ENCODE assay signal across 29 cellular contexts in the genomic region with DNA sequence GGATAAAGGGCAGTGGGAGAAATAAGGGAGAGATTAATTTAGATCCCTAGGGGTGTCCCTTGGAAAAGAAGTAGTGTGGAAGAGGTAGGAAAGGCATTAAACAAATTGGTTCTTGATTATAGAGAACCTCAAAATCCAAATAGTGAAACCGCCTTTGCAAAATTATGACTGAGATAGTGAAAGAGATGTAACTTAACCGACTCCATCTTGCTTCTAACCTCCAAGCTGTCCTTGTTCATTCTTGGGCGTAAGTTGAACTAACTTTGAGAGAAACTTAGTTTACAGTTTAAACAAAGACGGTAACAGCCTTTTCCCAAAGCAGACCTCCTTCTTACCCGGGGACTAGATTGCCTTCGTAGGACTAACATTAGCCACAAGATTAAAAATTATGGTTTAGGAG.
"Had no signal": no experiment of that assay in that cellular context is flagged by ENCODE, and none has a peak within 500 bp of the region (broad histone marks: within the 10 kb centered on the region; RNA-seq: fewer than 3 reads in every experiment).

No MANE protein-coding gene starts in this region.

- FAIRE-seq: small intestine had no signal

- H3K27me3 ChIP-seq: ovary, right lobe of liver, sigmoid colon, thyroid gland, uterus had no signal

- DNase-seq: naive thymus-derived CD8-positive, alpha-beta T cell; nephron progenitor cell; occipital lobe; ovary; posterior cingulate gyrus; psoas muscle; right cardiac atrium; right lobe of liver; sigmoid colon; small intestine; stimulated activated CD4-positive, alpha-beta T cell treated with anti-CD3 and anti-CD28 coated beads, Interleukin-15, amount 100 ng/mL, for 24 hours; stimulated activated CD4-positive, alpha-beta T cell treated with anti-CD3 and anti-CD28 coated beads, Interleukin-2, amount 100 ng/mL, for 24 hours; stimulated activated CD4-positive, alpha-beta T cell treated with anti-CD3 and anti-CD28 coated beads, Interleukin-2, amount 100 ng/mL, for 48 hours; stimulated activated CD4-positive, alpha-beta T cell treated with anti-CD3 and anti-CD28 coated beads, Interleukin-4, amount 100 ng/mL, for 24 hours; stimulated activated naive B cell treated with anti-CD40 and anti-IgM and Interleukin-4, amounts not matched to agents 10 μg/mL and 1 μg/mL and 100 μg/mL, for 72 hours; stimulated activated naive CD4-positive, alpha-beta T cell treated with Interleukin-2 at 50 U/mL for 16 hours; stomach; thyroid gland; transverse colon; upper lobe of right lung; uterus had no signal

- H3K36me3 ChIP-seq: ovary, right lobe of liver, sigmoid colon, stomach, thoracic aorta, thyroid gland, transverse colon, upper lobe of right lung, uterus had no signal

- H3K4me1 ChIP-seq: parathyroid adenoma had no signal

- H3K4me3 ChIP-seq: ovary, psoas muscle, right lobe of liver, sigmoid colon, stomach, thoracic aorta, thyroid gland, transverse colon, upper lobe of right lung, uterus had no signal

- H3K9me3 ChIP-seq: ovary, psoas muscle, right lobe of liver, sigmoid colon, stomach, thoracic aorta, thyroid gland, transverse colon, upper lobe of right lung, uterus had no signal

- H3K27ac ChIP-seq: ovary, parathyroid adenoma, psoas muscle, right lobe of liver, sigmoid colon, stomach, thoracic aorta, thyroid gland, transverse colon, upper lobe of right lung, uterus had no signal

- H3K27ac Mint-ChIP-seq: naive thymus-derived CD8-positive, alpha-beta T cell; natural killer cell treated with Interleukin-12 subunit alpha and Interleukin-12 subunit beta and Interleukin-15 and Interleukin-18, amount 100 ng/mL, for 72 hours; nephron progenitor cell; progenitor cell of endocrine pancreas; stimulated activated effector memory CD8-positive, alpha-beta T cell treated with anti-CD3 and anti-CD28 coated beads, Interleukin-12 subunit alpha, Interleukin-12 subunit beta, amount 100 ng/mL, for 72 hours; stimulated activated naive B cell treated with anti-CD40 and anti-IgM and Interleukin-4, amounts not matched to agents 10 μg/mL and 1 μg/mL and 100 μg/mL, for 72 hours; stimulated activated naive CD8-positive, alpha-beta T cell treated with anti-CD3 and anti-CD28 coated beads, Interleukin-15, Interleukin-2, amounts not matched to agents 100 ng/mL and 50 ng/mL, for 24 hours; type B pancreatic cell had no signal

- H3K9ac ChIP-seq: parathyroid adenoma had no signal

- H2AFZ ChIP-seq: parathyroid adenoma had no signal

- H3K4me1 Mint-ChIP-seq: stimulated activated effector memory CD8-positive, alpha-beta T cell treated with anti-CD3 and anti-CD28 coated beads, Interleukin-12 subunit alpha, Interleukin-12 subunit beta, amount 100 ng/mL, for 72 hours had no signal

- H3K4me3 Mint-ChIP-seq: naive thymus-derived CD8-positive, alpha-beta T cell; natural killer cell treated with Interleukin-12 subunit alpha and Interleukin-12 subunit beta and Interleukin-15 and Interleukin-18, amount 100 ng/mL, for 72 hours; nephron progenitor cell; neural crest cell; stimulated activated effector memory CD8-positive, alpha-beta T cell treated with anti-CD3 and anti-CD28 coated beads, Interleukin-12 subunit alpha, Interleukin-12 subunit beta, amount 100 ng/mL, for 72 hours; stimulated activated naive B cell treated with anti-CD40 and anti-IgM and Interleukin-4, amounts not matched to agents 10 μg/mL and 1 μg/mL and 100 μg/mL, for 72 hours; stimulated activated naive CD8-positive, alpha-beta T cell treated with anti-CD3 and anti-CD28 coated beads, Interleukin-15, Interleukin-2, amounts not matched to agents 100 ng/mL and 50 ng/mL, for 24 hours; type B pancreatic cell had no signal

- ATAC-seq: naive thymus-derived CD8-positive, alpha-beta T cell; natural killer cell treated with Interleukin-12 subunit alpha and Interleukin-12 subunit beta and Interleukin-15 and Interleukin-18, amount 100 ng/mL, for 72 hours; psoas muscle; right cardiac atrium; right lobe of liver; stimulated activated effector memory CD8-positive, alpha-beta T cell treated with anti-CD3 and anti-CD28 coated beads, Interleukin-12 subunit alpha, Interleukin-12 subunit beta, amount 100 ng/mL, for 72 hours; stimulated activated naive B cell treated with anti-CD40 and anti-IgM and Interleukin-4, amounts not matched to agents 10 μg/mL and 1 μg/mL and 100 μg/mL, for 72 hours; upper lobe of right lung had no signal

- H3K36me3 Mint-ChIP-seq: naive thymus-derived CD8-positive, alpha-beta T cell; natural killer cell treated with Interleukin-12 subunit alpha and Interleukin-12 subunit beta and Interleukin-15 and Interleukin-18, amount 100 ng/mL, for 72 hours; stimulated activated effector memory CD8-positive, alpha-beta T cell treated with anti-CD3 and anti-CD28 coated beads, Interleukin-12 subunit alpha, Interleukin-12 subunit beta, amount 100 ng/mL, for 72 hours; stimulated activated naive B cell treated with anti-CD40 and anti-IgM and Interleukin-4, amounts not matched to agents 10 μg/mL and 1 μg/mL and 100 μg/mL, for 72 hours; type B pancreatic cell had no signal

- H3K9me3 Mint-ChIP-seq: naive thymus-derived CD8-positive, alpha-beta T cell; natural killer cell treated with Interleukin-12 subunit alpha and Interleukin-12 subunit beta and Interleukin-15 and Interleukin-18, amount 100 ng/mL, for 72 hours; nephron progenitor cell; neural crest cell; stimulated activated effector memory CD8-positive, alpha-beta T cell treated with anti-CD3 and anti-CD28 coated beads, Interleukin-12 subunit alpha, Interleukin-12 subunit beta, amount 100 ng/mL, for 72 hours; stimulated activated naive B cell treated with anti-CD40 and anti-IgM and Interleukin-4, amounts not matched to agents 10 μg/mL and 1 μg/mL and 100 μg/mL, for 72 hours; stimulated activated naive CD8-positive, alpha-beta T cell treated with anti-CD3 and anti-CD28 coated beads, Interleukin-15, Interleukin-2, amounts not matched to agents 100 ng/mL and 50 ng/mL, for 24 hours; type B pancreatic cell had no signal
